20 cellular contexts compared by ENCODE assay signal in genomic region chr10:7696545-7696944, GRCh38. TPM values are rescaled to one million over a fixed set of nuclear protein-coding genes. Genes with fewer than 3 reads are reported as not detected.
A peak's percentile ranks its signal among the peaks of the same experiment; 100 is the strongest.
DNase-seq lines count a peak whose midpoint lies in the region; ATAC-seq, FAIRE-seq and TF ChIP-seq lines count a peak whose summit lies in the region.
"Had no signal": no experiment of that assay in that cellular context is flagged by ENCODE, and none has a peak within 500 bp of the region (broad histone marks: within the 10 kb centered on the region; RNA-seq: fewer than 3 reads in every experiment).

No MANE protein-coding gene starts in this region.

- H2AFZ ChIP-seq in mammary epithelial cell (ENCODE audit: low read depth, low read length) (no peak overlapping the region), Karpas-422 (ENCODE audit: low read length) (no peak overlapping the region)
- H2AFZ ChIP-seq: hepatocyte had no signal

- H3K27ac ChIP-seq in mammary epithelial cell (ENCODE audit: insufficient read depth, low read depth, low read length) (no peak overlapping the region), lung (ENCODE audit: low read depth in 1 of 2, low read length in 1 of 2) (no peak overlapping the region), Karpas-422 (ENCODE audit: low read length) (no peak overlapping the region)
- H3K27ac ChIP-seq: 22Rv1, esophagus squamous epithelium, hepatocyte, prostate gland had no signal

- H3K27ac Mint-ChIP-seq in MCF 10A (ENCODE audit: low read depth, unreplicated experiment), result no peak overlapping the region
- H3K27ac Mint-ChIP-seq: activated CD8-positive, alpha-beta T cell treated with anti-CD3 and anti-CD28 coated beads for 36 hours; activated T-helper 1 cell treated with anti-CD3 and anti-CD28 coated beads, Interleukin-12 subunit alpha, Interleukin-12 subunit beta, Interleukin-2, Interleukin-4 antibody, amounts not matched to agents 30 ng/mL and 10 ng/mL and 1 ng/mL, durations not matched to agents 14 hours and 24 hours and 36 hours; naive thymus-derived CD8-positive, alpha-beta T cell had no signal

- no peak overlapping the region for H3K9ac ChIP-seq in mammary epithelial cell (ENCODE audit: insufficient read depth, low read length)
- no peak overlapping the region for H3K9ac ChIP-seq in Karpas-422 (ENCODE audit: low read length)

- H3K4me1 ChIP-seq in mammary epithelial cell (ENCODE audit: insufficient read depth, low read length), result no peaks in the 10 kb centered on the region
- H3K4me1 ChIP-seq in lung (ENCODE audit: control insufficient read depth in 2 of 2, insufficient read depth in 2 of 2, low read length in 2 of 2), result peaks cover 0 to 2% of the 10 kb centered on the region in 2 donors
- H3K4me1 ChIP-seq in Karpas-422 (ENCODE audit: low read length), result no peaks in the 10 kb centered on the region
- H3K4me1 ChIP-seq: esophagus squamous epithelium, prostate gland had no signal

- no peaks in the 10 kb centered on the region for H4K20me1 ChIP-seq in mammary epithelial cell (ENCODE audit: insufficient read depth, low read length)
- H4K20me1 ChIP-seq in Karpas-422 (ENCODE audit: insufficient read depth, low read depth, low read length), result no peaks in the 10 kb centered on the region

- H3K9me2 ChIP-seq in Karpas-422 (replicated peaks; ENCODE audit: insufficient read depth, low read length), result no peaks in the 10 kb centered on the region

- CTCF ChIA-PET in MCF 10A (lab: Yijun Ruan, JAX), result interaction anchor here (0.6 to 1.7 kb wide), 3 partner anchors 10 to 1280 kb away, joined by 3 to 8 read pairs (median 6); no protein-coding TSS in a partner anchor
- CTCF ChIA-PET in mammary epithelial cell (lab: Charles Lee; ENCODE audit: low non-redundant PET), result no interaction called here

- TF ChIP-seq POLR2A in GM12891 (IDR thresholded peaks at IDR 0.05; ENCODE audit: low read depth, low read length), result no peak

- H3K4me3 ChIP-seq in mammary epithelial cell (replicated peaks in 1 of 3; ENCODE audit: insufficient read depth in 1 of 3, low read depth in 2 of 3, low read length in 3 of 3) (no peak overlapping the region), lung (no peak overlapping the region), Karpas-422 (ENCODE audit: low read length) (no peak overlapping the region)
- H3K4me3 ChIP-seq: esophagus squamous epithelium, hepatocyte, prostate gland had no signal

- H3K79me2 ChIP-seq in mammary epithelial cell (ENCODE audit: insufficient read depth, low read length), result no peaks in the 10 kb centered on the region
- no peaks in the 10 kb centered on the region for H3K79me2 ChIP-seq in Karpas-422 (ENCODE audit: low read length)
- H3K79me2 ChIP-seq: hepatocyte had no signal

- peak; percentile 36 for DNase-seq in MCF 10A (ENCODE audit: unreplicated experiment)
- no peak for DNase-seq in mammary epithelial cell
- DNase-seq in head of caudate nucleus, result peak in 22 of 42 donors; percentile 5 to 43 (median 14)
- peak; percentile 81 for DNase-seq in lung (ENCODE audit: low spot score)
- DNase-seq in HT-29 (ENCODE audit: low spot score), result no peak
- no peak for DNase-seq in GM12891 (ENCODE audit: insufficient read length, low spot score)
- no peak for DNase-seq in Karpas-422
- DNase-seq: activated CD8-positive, alpha-beta T cell treated with anti-CD3 and anti-CD28 coated beads for 36 hours; amniotic stem cell; dermis blood vessel endothelial cell; DMS53; esophagus squamous epithelium; naive thymus-derived CD8-positive, alpha-beta T cell; NCI-H748 treated with DMSO at 0.1 percent for 48 hours had no signal

- no peaks in the 10 kb centered on the region for H3K4me1 Mint-ChIP-seq in MCF 10A (ENCODE audit: insufficient read depth, unreplicated experiment)

- H3K27me3 ChIP-seq in mammary epithelial cell (ENCODE audit: insufficient read depth, low read length) (no peaks in the 10 kb centered on the region), lung (ENCODE audit: control insufficient read depth, insufficient read depth) (no peaks in the 10 kb centered on the region), Karpas-422 (ENCODE audit: low read length) (no peaks in the 10 kb centered on the region)
- H3K27me3 ChIP-seq: hepatocyte had no signal

- H3K9me3 ChIP-seq in mammary epithelial cell (replicated peaks; ENCODE audit: insufficient read depth, low read length) (no peaks in the 10 kb centered on the region), lung (ENCODE audit: control insufficient read depth in 2 of 2, insufficient read depth in 1 of 2, low read length in 1 of 2) (peaks cover 3 to 6% of the 10 kb centered on the region in 2 donors), Karpas-422 (ENCODE audit: low read length) (no peaks in the 10 kb centered on the region)
- H3K9me3 ChIP-seq: prostate gland had no signal

- TF ChIP-seq CTCF in MCF 10A (IDR thresholded peaks at IDR 0.05; ENCODE audit: unreplicated experiment) (no peak), mammary epithelial cell (conservative IDR thresholded peaks at IDR 0.05 in 1 of 2, IDR thresholded peaks at IDR 0.05 in 1 of 2; ENCODE audit: extremely low read depth in 1 of 2, insufficient read depth in 1 of 2, low read depth in 1 of 2, low read length in 2 of 2) (no peak), lung (IDR thresholded peaks at IDR 0.05; ENCODE audit: control extremely low read depth, extremely low read depth) (no peak)

- H3K27me3 Mint-ChIP-seq in MCF 10A (ENCODE audit: insufficient read depth, unreplicated experiment), result no peaks in the 10 kb centered on the region

- BruUV-seq in MCF 10A (replicated peaks; lab: Mats Ljungman, UMichigan) (no TSS peak), mammary epithelial cell (replicated peaks; lab: Mats Ljungman, UMichigan) (no TSS peak)

- POLR2A ChIA-PET in MCF 10A (lab: Yijun Ruan, JAX), result interaction anchor here (1.6 kb wide), 1 partner anchor 10 kb away, joined by 3 read pairs; no protein-coding TSS in a partner anchor

- no peak for FAIRE-seq in GM12891 (lab: Jason Lieb, UNC)
- FAIRE-seq: H1 had no signal

- peaks cover 8% of the 10 kb centered on the region for H3K9me3 Mint-ChIP-seq in MCF 10A (ENCODE audit: unreplicated experiment)

- H3K36me3 ChIP-seq in mammary epithelial cell (ENCODE audit: insufficient read depth, low read length), result no peaks in the 10 kb centered on the region
- no peaks in the 10 kb centered on the region for H3K36me3 ChIP-seq in lung (ENCODE audit: control insufficient read depth in 2 of 2, insufficient read depth in 2 of 2, low read length in 2 of 2)
- H3K36me3 ChIP-seq in Karpas-422 (ENCODE audit: insufficient read depth, low read length), result no peaks in the 10 kb centered on the region
- H3K36me3 ChIP-seq: esophagus squamous epithelium, prostate gland had no signal

- dilution Hi-C loops in mammary epithelial cell (cut with HindIII; ENCODE audit: low sequenced_read_pairs), result no loop called here

- peaks cover 7% of the 10 kb centered on the region for H3K36me3 Mint-ChIP-seq in MCF 10A (ENCODE audit: insufficient read depth, unreplicated experiment)

- intact Hi-C loops in MCF 10A (cut with micrococcal nuclease), result no loop called here
- intact Hi-C loops in mammary epithelial cell (cut with micrococcal nuclease), result no loop called here
- intact Hi-C loops in head of caudate nucleus (cut with DNase I), result no loop called here

- no peak for ATAC-seq in lung (ENCODE audit: insufficient read depth, low FRiP score)
- no peak for ATAC-seq in GM18909 (IDR thresholded peaks at IDR 0.05; ENCODE audit: poor library complexity, unreplicated experiment)
- ATAC-seq: activated CD8-positive, alpha-beta T cell treated with anti-CD3 and anti-CD28 coated beads for 36 hours; naive thymus-derived CD8-positive, alpha-beta T cell had no signal

- 13% methylated on average over 3 of the region's 3 CpGs for WGBS in mammary epithelial cell (ENCODE audit: low coverage, missing lambda C conversion rate)
- 65 to 88% methylated on average over 3 of the region's 3 CpGs for WGBS in lung, 2 donors

- in situ Hi-C loops in mammary epithelial cell (cut with MboI; ENCODE audit: low sequenced_read_pairs in 2 of 2), result loop anchor here in 1 of 2 donors (25.0 kb wide), 1 partner anchor 1284 kb away; no protein-coding TSS in a partner anchor

- H3K4me2 ChIP-seq in mammary epithelial cell (ENCODE audit: insufficient read depth, low read depth, low read length) (no peak overlapping the region), Karpas-422 (ENCODE audit: low read depth, low read length, poor library complexity, severe bottlenecking) (no peak overlapping the region)
- H3K4me2 ChIP-seq: hepatocyte had no signal

- H3K4me3 Mint-ChIP-seq in MCF 10A (ENCODE audit: unreplicated experiment), result no peak overlapping the region
- H3K4me3 Mint-ChIP-seq: activated CD8-positive, alpha-beta T cell treated with anti-CD3 and anti-CD28 coated beads for 36 hours; activated T-helper 1 cell treated with anti-CD3 and anti-CD28 coated beads, Interleukin-12 subunit alpha, Interleukin-12 subunit beta, Interleukin-2, Interleukin-4 antibody, amounts not matched to agents 30 ng/mL and 10 ng/mL and 1 ng/mL, durations not matched to agents 14 hours and 24 hours and 36 hours; naive thymus-derived CD8-positive, alpha-beta T cell had no signal

TF ChIP-seq in GM12891, 5 proteins besides CTCF, POLR2A, EP300 and RAD21:
- no peak for TF ChIP-seq POLR2AphosphoS5 (IDR thresholded peaks at IDR 0.05; ENCODE audit: low read depth, low read length)
- TF ChIP-seq TAF1 (IDR thresholded peaks at IDR 0.05; ENCODE audit: low read depth, low read length), result no peak
- no peak for TF ChIP-seq POU2F2 (IDR thresholded peaks at IDR 0.05; ENCODE audit: low read depth, low read length)
- TF ChIP-seq SPI1 (IDR thresholded peaks at IDR 0.05; ENCODE audit: low read depth, low read length), result no peak
- TF ChIP-seq PAX5 (IDR thresholded peaks at IDR 0.05; ENCODE audit: insufficient read depth, low read length, severe bottlenecking), result no peak

RNA-seq across cellular contexts. Expression of gene ITIH2, which starts 6.6 kb away (rescaled TPM):
- total RNA-seq in MCF 10A (2022), result not detected in 2 replicates
- not detected for total RNA-seq in mammary epithelial cell
- polyA plus RNA-seq in mammary epithelial cell, result not detected
- polyA minus RNA-seq in mammary epithelial cell, result not detected
- total RNA-seq in lung, result 1 to 10 TPM in 1 of 2 donors, under 1 TPM in 1; 0.95 to 4.9 TPM
- under 1 TPM in 1 of 2 donors, not detected in 1; 0.08 TPM for polyA plus RNA-seq in lung
- total RNA-seq in HT-29 (2014; rRNA removed; shearing (Covaris generic)), result not detected in 2 replicates
- polyA plus RNA-seq in GM12891 (2012; ENCODE audit: low read depth, missing spikeins), result not detected
- not detected in 2 replicates for total RNA-seq in Karpas-422 (2014; rRNA removed; shearing (Covaris generic); ENCODE audit: low replicate concordance)
- total RNA-seq: activated CD8-positive, alpha-beta T cell treated with anti-CD3 and anti-CD28 coated beads for 36 hours; activated T-helper 1 cell treated with anti-CD3 and anti-CD28 coated beads, Interleukin-12 subunit alpha, Interleukin-12 subunit beta, Interleukin-2, Interleukin-4 antibody, amounts not matched to agents 30 ng/mL and 10 ng/mL and 1 ng/mL, durations not matched to agents 14 hours and 24 hours and 36 hours; dermis blood vessel endothelial cell; esophagus squamous epithelium; H1; naive thymus-derived CD8-positive, alpha-beta T cell; prostate gland had no signal
- polyA plus RNA-seq: H1; naive thymus-derived CD8-positive, alpha-beta T cell had no signal

RNA-seq across cellular contexts. Expression of gene ITIH5, which starts 29.8 kb away (rescaled TPM):
- not detected in 2 replicates for total RNA-seq in MCF 10A (2022)
- total RNA-seq in mammary epithelial cell, result 1 to 10 TPM in 1 of 2 donors, not detected in 1; 2.2 TPM
- not detected for polyA plus RNA-seq in mammary epithelial cell
- polyA minus RNA-seq in mammary epithelial cell, result not detected
- 10 to 100 TPM; 10.9 to 68.5 TPM for total RNA-seq in lung
- 1 to 10 TPM in 1 of 2 donors, under 1 TPM in 1; 0.88 to 1.9 TPM for polyA plus RNA-seq in lung
- total RNA-seq in HT-29 (2014; rRNA removed; shearing (Covaris generic)), result not detected in 2 replicates
- 0.04 TPM for polyA plus RNA-seq in GM12891 (2012; ENCODE audit: low read depth, missing spikeins)
- total RNA-seq in Karpas-422 (2014; rRNA removed; shearing (Covaris generic); ENCODE audit: low replicate concordance), result not detected in 2 replicates
- total RNA-seq: activated CD8-positive, alpha-beta T cell treated with anti-CD3 and anti-CD28 coated beads for 36 hours; activated T-helper 1 cell treated with anti-CD3 and anti-CD28 coated beads, Interleukin-12 subunit alpha, Interleukin-12 subunit beta, Interleukin-2, Interleukin-4 antibody, amounts not matched to agents 30 ng/mL and 10 ng/mL and 1 ng/mL, durations not matched to agents 14 hours and 24 hours and 36 hours; naive thymus-derived CD8-positive, alpha-beta T cell had no signal
- polyA plus RNA-seq: naive thymus-derived CD8-positive, alpha-beta T cell had no signal

Comparison
In these comparisons a context has a peak if more than half of its experiments do, and no peak if none do; other contexts are left out.
1. DNase-seq: peak in MCF 10A (single experiment), head of caudate nucleus (22 of 42) and lung (single experiment); none in mammary epithelial cell (single experiment), HT-29 (single experiment), GM12891 (single experiment) and Karpas-422 (single experiment).